In the genomic region with DNA sequence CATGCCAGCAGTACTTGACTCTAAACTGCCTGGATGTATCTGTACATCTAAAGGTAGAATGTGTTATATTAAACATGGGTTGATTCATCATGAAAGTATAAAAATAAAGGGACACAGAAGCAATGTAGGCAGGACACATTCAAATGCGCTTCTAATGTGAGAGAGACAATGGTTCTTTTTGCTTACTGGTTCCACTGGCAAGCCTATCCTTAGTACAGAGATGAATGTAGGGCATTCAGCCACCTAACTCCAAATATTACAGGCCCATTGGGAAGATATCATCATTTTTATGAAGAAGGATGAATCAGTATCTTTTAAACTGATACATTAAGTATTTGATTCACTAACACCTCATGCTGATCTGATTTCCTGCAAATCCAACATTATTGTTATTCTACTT, we compare ENCODE assay signal across 38 cellular contexts. TPM values are rescaled to one million over a fixed set of nuclear protein-coding genes. Genes with fewer than 3 reads are reported as not detected.
"Had no signal": no experiment of that assay in that cellular context is flagged by ENCODE, and none has a peak within 500 bp of the region (broad histone marks: within the 10 kb centered on the region; RNA-seq: fewer than 3 reads in every experiment).

No MANE protein-coding gene starts in this region.

- H3K4me1 ChIP-seq: adrenal gland, ascending aorta, breast epithelium, esophagus muscularis mucosa, foreskin keratinocyte, gastrocnemius medialis, heart right ventricle had no signal

- H3K4me1 Mint-ChIP-seq: activated CD4-positive, alpha-beta T cell treated with anti-CD3 and anti-CD28 coated beads for 36 hours; activated CD4-positive, alpha-beta T cell treated with anti-CD3 and anti-CD28 coated beads, Interleukin-2, amount 10 ng/mL, durations not matched to agents 24 days and 14 days; activated naive CD4-positive, alpha-beta T cell treated with anti-CD3 and anti-CD28 coated beads, Interleukin-2, amount 50 U/mL, for 24 hours; activated naive CD8-positive, alpha-beta T cell treated with anti-CD3 and anti-CD28 coated beads for 36 hours; activated naive CD8-positive, alpha-beta T cell treated with anti-CD3 and anti-CD28 coated beads, Interleukin-2, amount 50 U/mL, for 24 hours; brain; central memory CD8-positive, alpha-beta T cell; T-helper 17 cell had no signal

- H3K36me3 ChIP-seq: adrenal gland, ascending aorta, breast epithelium, cardiac muscle cell, esophagus muscularis mucosa, gastrocnemius medialis, heart right ventricle had no signal

- ATAC-seq: activated CD4-positive, alpha-beta T cell treated with anti-CD3 and anti-CD28 coated beads for 36 hours; activated CD8-positive, alpha-beta memory T cell treated with anti-CD3 and anti-CD28 coated beads, Interleukin-2, amount 10 ng/mL, durations not matched to agents 7 days and 5 days; activated CD8-positive, alpha-beta T cell treated with anti-CD3 and anti-CD28 coated beads, Interleukin-2, amount 10 ng/mL, durations not matched to agents 7 days and 5 days; activated naive CD8-positive, alpha-beta T cell treated with anti-CD3 and anti-CD28 coated beads, Interleukin-2, amount 50 U/mL, for 24 hours; effector memory CD8-positive, alpha-beta T cell; foreskin keratinocyte; gastrocnemius medialis; heart right ventricle; T-helper 17 cell had no signal

- H3K27ac Mint-ChIP-seq: activated CD4-positive, alpha-beta memory T cell treated with anti-CD3 and anti-CD28 coated beads for 36 hours; activated CD4-positive, alpha-beta T cell treated with anti-CD3 and anti-CD28 coated beads for 36 hours; activated CD4-positive, alpha-beta T cell treated with anti-CD3 and anti-CD28 coated beads, Interleukin-2, amount 10 ng/mL, durations not matched to agents 24 days and 14 days; activated CD8-positive, alpha-beta memory T cell treated with anti-CD3 and anti-CD28 coated beads, Interleukin-2, amount 10 ng/mL, durations not matched to agents 7 days and 5 days; activated CD8-positive, alpha-beta T cell treated with anti-CD3 and anti-CD28 coated beads, Interleukin-2, amount 10 ng/mL, durations not matched to agents 7 days and 5 days; activated naive CD4-positive, alpha-beta T cell treated with anti-CD3 and anti-CD28 coated beads for 36 hours; activated naive CD4-positive, alpha-beta T cell treated with anti-CD3 and anti-CD28 coated beads, Interleukin-2, amount 50 U/mL, for 24 hours; activated naive CD8-positive, alpha-beta T cell treated with anti-CD3 and anti-CD28 coated beads for 36 hours; activated naive CD8-positive, alpha-beta T cell treated with anti-CD3 and anti-CD28 coated beads, Interleukin-2, amount 50 U/mL, for 24 hours; activated T-helper 1 cell treated with anti-CD3 and anti-CD28 coated beads, Interleukin-12 subunit alpha, Interleukin-12 subunit beta, Interleukin-2, Interleukin-4 antibody, amounts not matched to agents 30 ng/mL and 10 ng/mL and 1 ng/mL, durations not matched to agents 14 hours and 24 hours and 36 hours; activated T-helper 2 cell treated with anti-CD3 and anti-CD28 coated beads, Interferon-gamma antibody, Interleukin-2, Interleukin-4, amounts not matched to agents 10 μg/mL and 5 μg/mL and 100 μg/mL, durations not matched to agents 14 hours and 24 hours and 36 hours; brain; dendritic cell treated with granulocyte-macrophage colony-stimulating factor and Interleukin-4, amounts not matched to agents 40 ng/mL and 50 ng/mL, for 4 days; effector memory CD8-positive, alpha-beta T cell; T-helper 17 cell; T-helper 2 cell treated with Interferon-gamma antibody and Interleukin-4, amounts not matched to agents 5 μg/mL and 100 μg/mL, for 36 hours had no signal

- H3K36me3 Mint-ChIP-seq: activated CD4-positive, alpha-beta memory T cell treated with anti-CD3 and anti-CD28 coated beads for 36 hours; activated naive CD8-positive, alpha-beta T cell treated with anti-CD3 and anti-CD28 coated beads for 36 hours had no signal

- H3K9me3 Mint-ChIP-seq: activated CD4-positive, alpha-beta memory T cell treated with anti-CD3 and anti-CD28 coated beads for 36 hours; activated naive CD4-positive, alpha-beta T cell treated with anti-CD3 and anti-CD28 coated beads, Interleukin-2, amount 50 U/mL, for 24 hours; activated naive CD8-positive, alpha-beta T cell treated with anti-CD3 and anti-CD28 coated beads for 36 hours; activated naive CD8-positive, alpha-beta T cell treated with anti-CD3 and anti-CD28 coated beads, Interleukin-2, amount 50 U/mL, for 24 hours; activated T-helper 2 cell treated with anti-CD3 and anti-CD28 coated beads, Interferon-gamma antibody, Interleukin-2, Interleukin-4, amounts not matched to agents 10 μg/mL and 5 μg/mL and 100 μg/mL, durations not matched to agents 14 hours and 24 hours and 36 hours; central memory CD8-positive, alpha-beta T cell; effector memory CD8-positive, alpha-beta T cell; T-helper 2 cell treated with Interferon-gamma antibody and Interleukin-4, amounts not matched to agents 5 μg/mL and 100 μg/mL, for 36 hours had no signal

- H3K27me3 ChIP-seq: adrenal gland, ascending aorta, breast epithelium, cardiac muscle cell, esophagus muscularis mucosa, foreskin keratinocyte, gastrocnemius medialis, heart right ventricle had no signal

- DNase-seq: activated CD4-positive, alpha-beta memory T cell treated with anti-CD3 and anti-CD28 coated beads for 36 hours; activated CD4-positive, alpha-beta T cell treated with anti-CD3 and anti-CD28 coated beads for 36 hours; activated CD4-positive, alpha-beta T cell treated with anti-CD3 and anti-CD28 coated beads, Interleukin-2, amount 10 ng/mL, durations not matched to agents 24 days and 14 days; activated CD4-positive, CD25-positive, alpha-beta regulatory T cell; activated CD4-positive, CD25-positive, alpha-beta regulatory T cell treated with anti-CD3 and anti-CD28 coated beads, Interleukin-2, amount 50 U/mL, for 72 hours; activated CD8-positive, alpha-beta memory T cell treated with anti-CD3 and anti-CD28 coated beads, Interleukin-2, amount 10 ng/mL, durations not matched to agents 7 days and 5 days; activated CD8-positive, alpha-beta memory T cell treated with anti-CD3 and anti-CD28 coated beads, Interleukin-2, amount 50 U/mL, for 4 hours; activated CD8-positive, alpha-beta T cell treated with anti-CD3 and anti-CD28 coated beads, Interleukin-2, amount 10 ng/mL, durations not matched to agents 7 days and 5 days; activated effector memory CD4-positive, alpha-beta T cell treated with anti-CD3 and anti-CD28 coated beads, Interleukin-2, amount 50 U/mL, for 16 hours; activated naive CD4-positive, alpha-beta T cell treated with anti-CD3 and anti-CD28 coated beads for 36 hours; activated naive CD8-positive, alpha-beta T cell treated with anti-CD3 and anti-CD28 coated beads for 36 hours; activated naive CD8-positive, alpha-beta T cell treated with anti-CD3 and anti-CD28 coated beads, Interleukin-2, amount 50 U/mL, for 24 hours; activated T-cell treated with anti-CD3 and anti-CD28 coated beads, Interleukin-2, amount 50 U/mL, for 1 hour; activated T-cell treated with anti-CD3 and anti-CD28 coated beads, Interleukin-2, amount 50 U/mL, for 48 hours; adrenal gland; effector CD4-positive, alpha-beta T cell; effector memory CD8-positive, alpha-beta T cell; erythroblast; foreskin keratinocyte; gastrocnemius medialis; heart right ventricle; T-helper 1 cell; T-helper 17 cell had no signal

- H3K27ac ChIP-seq: adrenal gland, ascending aorta, breast epithelium, cardiac muscle cell, coronary artery, esophagus muscularis mucosa, foreskin keratinocyte, gastrocnemius medialis, heart right ventricle had no signal

- H3K4me3 ChIP-seq: adrenal gland, ascending aorta, breast epithelium, cardiac muscle cell, coronary artery, esophagus muscularis mucosa, gastrocnemius medialis, heart right ventricle had no signal

- H3K9me3 ChIP-seq: adrenal gland, ascending aorta, breast epithelium, esophagus muscularis mucosa, gastrocnemius medialis had no signal

- H3K27me3 Mint-ChIP-seq: activated CD4-positive, alpha-beta memory T cell treated with anti-CD3 and anti-CD28 coated beads for 36 hours; activated CD4-positive, alpha-beta T cell treated with anti-CD3 and anti-CD28 coated beads for 36 hours; activated CD4-positive, alpha-beta T cell treated with anti-CD3 and anti-CD28 coated beads, Interleukin-2, amount 10 ng/mL, durations not matched to agents 24 days and 14 days; activated CD8-positive, alpha-beta memory T cell treated with anti-CD3 and anti-CD28 coated beads, Interleukin-2, amount 10 ng/mL, durations not matched to agents 7 days and 5 days; activated naive CD4-positive, alpha-beta T cell treated with anti-CD3 and anti-CD28 coated beads, Interleukin-2, amount 50 U/mL, for 24 hours; activated naive CD8-positive, alpha-beta T cell treated with anti-CD3 and anti-CD28 coated beads for 36 hours; activated naive CD8-positive, alpha-beta T cell treated with anti-CD3 and anti-CD28 coated beads, Interleukin-2, amount 50 U/mL, for 24 hours; brain; central memory CD8-positive, alpha-beta T cell; dendritic cell treated with granulocyte-macrophage colony-stimulating factor and Interleukin-4, amounts not matched to agents 40 ng/mL and 50 ng/mL, for 4 days; effector memory CD8-positive, alpha-beta T cell; T-helper 17 cell had no signal

- H3K4me3 Mint-ChIP-seq: activated CD4-positive, alpha-beta memory T cell treated with anti-CD3 and anti-CD28 coated beads for 36 hours; activated CD4-positive, alpha-beta T cell treated with anti-CD3 and anti-CD28 coated beads for 36 hours; activated CD4-positive, alpha-beta T cell treated with anti-CD3 and anti-CD28 coated beads, Interleukin-2, amount 10 ng/mL, durations not matched to agents 24 days and 14 days; activated CD8-positive, alpha-beta memory T cell treated with anti-CD3 and anti-CD28 coated beads, Interleukin-2, amount 10 ng/mL, durations not matched to agents 7 days and 5 days; activated CD8-positive, alpha-beta T cell treated with anti-CD3 and anti-CD28 coated beads, Interleukin-2, amount 10 ng/mL, durations not matched to agents 7 days and 5 days; activated naive CD4-positive, alpha-beta T cell treated with anti-CD3 and anti-CD28 coated beads for 36 hours; activated naive CD4-positive, alpha-beta T cell treated with anti-CD3 and anti-CD28 coated beads, Interleukin-2, amount 50 U/mL, for 24 hours; activated naive CD8-positive, alpha-beta T cell treated with anti-CD3 and anti-CD28 coated beads for 36 hours; activated naive CD8-positive, alpha-beta T cell treated with anti-CD3 and anti-CD28 coated beads, Interleukin-2, amount 50 U/mL, for 24 hours; activated T-helper 1 cell treated with anti-CD3 and anti-CD28 coated beads, Interleukin-12 subunit alpha, Interleukin-12 subunit beta, Interleukin-2, Interleukin-4 antibody, amounts not matched to agents 30 ng/mL and 10 ng/mL and 1 ng/mL, durations not matched to agents 14 hours and 24 hours and 36 hours; brain; central memory CD8-positive, alpha-beta T cell; dendritic cell treated with granulocyte-macrophage colony-stimulating factor and Interleukin-4, amounts not matched to agents 40 ng/mL and 50 ng/mL, for 4 days; effector memory CD8-positive, alpha-beta T cell; T-helper 17 cell; T-helper 2 cell treated with Interferon-gamma antibody and Interleukin-4, amounts not matched to agents 5 μg/mL and 100 μg/mL, for 36 hours had no signal

RNA-seq across cellular contexts. Expression of a gene that starts 18.0 kb away (rescaled TPM):
- total RNA-seq: activated CD4-positive, alpha-beta T cell treated with anti-CD3 and anti-CD28 coated beads, Interleukin-2, amount 10 ng/mL, durations not matched to agents 24 days and 14 days; ascending aorta; gastrocnemius medialis had no signal

RNA-seq across cellular contexts. Expression of a gene that starts 56.4 kb away (rescaled TPM):
- total RNA-seq: activated CD4-positive, alpha-beta T cell treated with anti-CD3 and anti-CD28 coated beads for 36 hours; activated CD8-positive, alpha-beta memory T cell treated with anti-CD3 and anti-CD28 coated beads for 36 hours; activated CD8-positive, alpha-beta T cell treated with anti-CD3 and anti-CD28 coated beads, Interleukin-2, amount 10 ng/mL, durations not matched to agents 7 days and 5 days; activated naive CD4-positive, alpha-beta T cell treated with anti-CD3 and anti-CD28 coated beads for 36 hours; activated naive CD8-positive, alpha-beta T cell treated with anti-CD3 and anti-CD28 coated beads for 36 hours; activated T-helper 2 cell treated with anti-CD3 and anti-CD28 coated beads, Interferon-gamma antibody, Interleukin-2, Interleukin-4, amounts not matched to agents 10 μg/mL and 5 μg/mL and 100 μg/mL, durations not matched to agents 14 hours and 24 hours and 36 hours; adrenal gland; ascending aorta; breast epithelium; cerebellum; esophagus muscularis mucosa; gastrocnemius medialis; glomerular endothelial cell; heart right ventricle had no signal
